25 cellular contexts compared by ENCODE assay signal in the genomic region with DNA sequence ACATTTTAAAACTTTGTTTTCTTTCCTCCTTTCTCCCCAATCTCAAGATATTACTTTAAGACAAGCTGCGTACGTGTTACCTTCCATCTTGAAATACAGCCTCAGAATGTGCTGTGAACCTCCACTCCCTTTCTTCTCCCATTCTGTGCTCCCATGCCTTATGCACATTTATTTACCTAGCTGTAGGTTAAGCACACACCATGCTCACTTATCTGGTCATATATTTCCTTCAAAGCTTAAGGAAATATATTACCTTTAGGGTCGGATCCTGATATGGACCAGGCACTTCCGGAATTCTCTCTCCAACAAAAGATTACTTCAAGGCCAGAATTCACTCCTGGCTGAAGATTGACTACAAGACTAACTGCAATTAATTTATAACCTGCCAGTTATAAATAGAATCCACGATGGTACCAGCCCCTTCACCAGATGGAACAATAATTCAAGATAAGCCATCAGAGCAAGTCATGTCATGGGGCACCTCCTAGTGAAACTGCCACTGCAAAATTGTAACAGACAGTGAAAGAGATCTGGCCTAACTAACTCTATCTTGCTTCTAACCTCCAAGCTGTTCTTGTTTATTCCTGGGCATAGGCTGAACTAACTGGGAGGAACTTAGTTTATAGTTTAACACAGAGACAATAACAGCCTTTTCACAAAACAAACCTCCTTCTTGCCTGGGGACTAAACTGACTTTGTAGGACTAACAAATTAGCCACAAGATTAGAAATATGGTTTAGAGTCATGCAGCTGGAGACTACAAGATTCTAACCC. TPM values are rescaled to one million over a fixed set of nuclear protein-coding genes. Genes with fewer than 3 reads are reported as not detected.
DNase-seq lines count a peak whose midpoint lies in the region; ATAC-seq and TF ChIP-seq lines count a peak whose summit lies in the region.
"Had no signal": no experiment of that assay in that cellular context is flagged by ENCODE, and none has a peak within 500 bp of the region (broad histone marks: within the 10 kb centered on the region; RNA-seq: fewer than 3 reads in every experiment).

No MANE protein-coding gene starts in this region.

- H3K27ac Mint-ChIP-seq in GM23338 (peak overlapping the region; percentile 61), WTC11 (peak overlapping the region; percentile 63; the same call in 1 of the 2 replicates), neural progenitor cell (peak overlapping the region; percentile 39)
- no peak overlapping the region for H3K27ac Mint-ChIP-seq in activated T-cell treated with anti-CD3 and anti-CD28 coated beads, Interleukin-2, amount 50 U/mL, for 72 hours
- H3K27ac Mint-ChIP-seq: CD8-positive, alpha-beta T cell; HFFc6 had no signal

- H3K4me2 ChIP-seq in GM23338 = peak overlapping the region; percentile 8; the same call in 1 of the 2 replicates
- H3K4me2 ChIP-seq in neural progenitor cell = peak overlapping the region; percentile 75
- no peak overlapping the region for H3K4me2 ChIP-seq in MM.1S (ENCODE audit: low read depth, low read length)
- H3K4me2 ChIP-seq: KMS-11 had no signal

- no peaks in the 10 kb centered on the region for H3F3A ChIP-seq in GM23338 (replicated peaks; ENCODE audit: low read depth)
- H3F3A ChIP-seq in neural progenitor cell (ENCODE audit: low read depth) = peaks cover 30% of the 10 kb centered on the region
- H3F3A ChIP-seq in MM.1S (ENCODE audit: insufficient read depth, low read length) = no peaks in the 10 kb centered on the region

- intact Hi-C loops in sciatic nerve (cut with DNase I) = no loop called here

- H3K36me3 Mint-ChIP-seq in GM23338 (ENCODE audit: low read depth) = no peaks in the 10 kb centered on the region
- H3K36me3 Mint-ChIP-seq in WTC11 = no peaks in the 10 kb centered on the region
- no peaks in the 10 kb centered on the region for H3K36me3 Mint-ChIP-seq in neural progenitor cell
- no peaks in the 10 kb centered on the region for H3K36me3 Mint-ChIP-seq in activated T-cell treated with anti-CD3 and anti-CD28 coated beads, Interleukin-2, amount 50 U/mL, for 72 hours (ENCODE audit: insufficient read depth in 2 of 2)
- H3K36me3 Mint-ChIP-seq: CD8-positive, alpha-beta T cell had no signal

- DNase-seq in GM23338 (ENCODE audit: low spot score) (no peak), WTC11 (ENCODE audit: low spot score) (no peak), neural progenitor cell (ENCODE audit: low spot score) (no peak), MM.1S (no peak), SHP77 treated with DMSO at 0.1 percent for 48 hours (lab: John Stamatoyannopoulos, UW) (no peak), sciatic nerve (ENCODE audit: low spot score) (no peak)
- DNase-seq in activated T-cell treated with anti-CD3 and anti-CD28 coated beads, Interleukin-2, amount 50 U/mL, for 72 hours = no peak
- DNase-seq: AML-193; C1 segment of cervical spinal cord; Calu3; CD8-positive, alpha-beta T cell; H7; HFFc6; MV-4-11; NCI-H1105 treated with DMSO at 0.1 percent for 48 hours; NCI-H2081; NCI-H2171; NCI-H345; NCI-H524 treated with DMSO at 0.1 percent for 48 hours; NCI-H82 had no signal

- H3K27ac ChIP-seq in GM23338 (ENCODE audit: low read depth) (no peak overlapping the region), iPS-18a (ENCODE audit: low read length) (peak overlapping the region; percentile 4), neural progenitor cell (peak overlapping the region; percentile 78), MM.1S (ENCODE audit: low read length) (no peak overlapping the region)
- H3K27ac ChIP-seq: KMS-11 had no signal

- H3K79me2 ChIP-seq in GM23338 (replicated peaks; ENCODE audit: insufficient read depth) = no peaks in the 10 kb centered on the region
- no peaks in the 10 kb centered on the region for H3K79me2 ChIP-seq in neural progenitor cell (ENCODE audit: low read depth)
- H3K79me2 ChIP-seq in MM.1S (ENCODE audit: low read length) = no peaks in the 10 kb centered on the region

- TF ChIP-seq CTCF in GM23338 (conservative IDR thresholded peaks at IDR 0.05; ENCODE audit: low read depth in 2 of 2) = no peak
- no peak for TF ChIP-seq CTCF in WTC11 (IDR thresholded peaks at IDR 0.05)
- TF ChIP-seq CTCF in neural progenitor cell (IDR thresholded peaks at IDR 0.05) = no peak
- no peak for TF ChIP-seq CTCF in MM.1S (IDR thresholded peaks at IDR 0.05; ENCODE audit: low read length)

- peaks cover 26% of the 10 kb centered on the region for H3K4me1 ChIP-seq in GM23338 (ENCODE audit: insufficient read depth)
- H3K4me1 ChIP-seq in iPS-18a (ENCODE audit: control insufficient read depth, low read depth, low read length) = peaks cover 46% of the 10 kb centered on the region
- peaks cover 34% of the 10 kb centered on the region for H3K4me1 ChIP-seq in neural progenitor cell
- no peaks in the 10 kb centered on the region for H3K4me1 ChIP-seq in MM.1S (ENCODE audit: low read length)

- H3K27me3 Mint-ChIP-seq in GM23338 (ENCODE audit: insufficient read depth, low read depth, poor library complexity) (peaks cover 7% of the 10 kb centered on the region), WTC11 (ENCODE audit: low read depth) (no peaks in the 10 kb centered on the region), neural progenitor cell (ENCODE audit: insufficient read depth, low read depth) (no peaks in the 10 kb centered on the region)
- peaks cover 34% of the 10 kb centered on the region for H3K27me3 Mint-ChIP-seq in activated T-cell treated with anti-CD3 and anti-CD28 coated beads, Interleukin-2, amount 50 U/mL, for 72 hours (ENCODE audit: low read depth)

- no peak overlapping the region for H3K9ac ChIP-seq in iPS-18a (ENCODE audit: low read length)
- no peak overlapping the region for H3K9ac ChIP-seq in neural progenitor cell
- H3K9ac ChIP-seq in MM.1S (ENCODE audit: low read length) = no peak overlapping the region
- H3K9ac ChIP-seq: KMS-11 had no signal

- H3K36me3 ChIP-seq in GM23338 (ENCODE audit: insufficient read depth) (no peaks in the 10 kb centered on the region), iPS-18a (ENCODE audit: control insufficient read depth, low read depth, low read length) (no peaks in the 10 kb centered on the region), neural progenitor cell (no peaks in the 10 kb centered on the region), MM.1S (replicated peaks; ENCODE audit: insufficient read depth, low read length) (no peaks in the 10 kb centered on the region)

- H2AFZ ChIP-seq in GM23338 (peak overlapping the region; percentile 53; the same call in 1 of the 2 replicates), neural progenitor cell (replicated peaks) (peak overlapping the region; percentile 69), MM.1S (ENCODE audit: low read length) (no peak overlapping the region)

- H3K9me3 ChIP-seq in iPS-18a (ENCODE audit: control insufficient read depth, low read depth, low read length) (no peaks in the 10 kb centered on the region), neural progenitor cell (ENCODE audit: low read depth) (no peaks in the 10 kb centered on the region), MM.1S (replicated peaks; ENCODE audit: insufficient read depth, low read length) (no peaks in the 10 kb centered on the region)

- H3K4me3 ChIP-seq in GM23338 (no peak overlapping the region), iPS-18a (ENCODE audit: low read length) (peak overlapping the region; percentile 1), neural progenitor cell (peak overlapping the region; percentile 22), MM.1S (ENCODE audit: low read length) (no peak overlapping the region)

- H4K20me1 ChIP-seq in GM23338 (replicated peaks; ENCODE audit: insufficient read depth) (no peaks in the 10 kb centered on the region), neural progenitor cell (ENCODE audit: low read depth) (no peaks in the 10 kb centered on the region), MM.1S (ENCODE audit: insufficient read depth, low read length) (no peaks in the 10 kb centered on the region)

- H3K4me1 Mint-ChIP-seq in GM23338 (peaks cover 42% of the 10 kb centered on the region), WTC11 (peaks cover 34% of the 10 kb centered on the region), neural progenitor cell (peaks cover 28% of the 10 kb centered on the region)
- no peaks in the 10 kb centered on the region for H3K4me1 Mint-ChIP-seq in activated T-cell treated with anti-CD3 and anti-CD28 coated beads, Interleukin-2, amount 50 U/mL, for 72 hours (ENCODE audit: low read depth)

- H3K4me3 Mint-ChIP-seq in GM23338 (peak overlapping the region; percentile 19; the same call in 1 of the 3 replicates), WTC11 (no peak overlapping the region), neural progenitor cell (no peak overlapping the region)
- H3K4me3 Mint-ChIP-seq in activated T-cell treated with anti-CD3 and anti-CD28 coated beads, Interleukin-2, amount 50 U/mL, for 72 hours = no peak overlapping the region
- H3K4me3 Mint-ChIP-seq: CD8-positive, alpha-beta T cell; HFFc6 had no signal

- ATAC-seq in GM23338 (no peak), WTC11 (no peak), sciatic nerve (no peak)
- ATAC-seq in activated T-cell treated with anti-CD3 and anti-CD28 coated beads, Interleukin-2, amount 50 U/mL, for 72 hours (replicated peaks in 1 of 2) = no peak
- ATAC-seq: CD8-positive, alpha-beta T cell; Right ventricle myocardium inferior had no signal

- H3K27me3 ChIP-seq in GM23338 (ENCODE audit: insufficient read depth) = no peaks in the 10 kb centered on the region
- H3K27me3 ChIP-seq in iPS-18a (ENCODE audit: control insufficient read depth, insufficient read depth, low read length) = no peaks in the 10 kb centered on the region
- no peaks in the 10 kb centered on the region for H3K27me3 ChIP-seq in neural progenitor cell
- no peaks in the 10 kb centered on the region for H3K27me3 ChIP-seq in MM.1S (replicated peaks; ENCODE audit: insufficient read depth, low read length)

- POLR2A ChIA-PET in WTC11 (lab: Charles Lee) = no interaction called here

- H3K9me2 ChIP-seq in GM23338 (ENCODE audit: insufficient read depth) = peaks cover 10% of the 10 kb centered on the region
- no peaks in the 10 kb centered on the region for H3K9me2 ChIP-seq in MM.1S (replicated peaks; ENCODE audit: insufficient read depth, low read length)

- no peaks in the 10 kb centered on the region; the same call in 2 of the 3 replicates for H3K9me3 Mint-ChIP-seq in GM23338
- H3K9me3 Mint-ChIP-seq in WTC11 = no peaks in the 10 kb centered on the region
- no peaks in the 10 kb centered on the region for H3K9me3 Mint-ChIP-seq in neural progenitor cell
- H3K9me3 Mint-ChIP-seq in activated T-cell treated with anti-CD3 and anti-CD28 coated beads, Interleukin-2, amount 50 U/mL, for 72 hours = no peaks in the 10 kb centered on the region
- H3K9me3 Mint-ChIP-seq: CD8-positive, alpha-beta T cell had no signal

- CTCF ChIA-PET in WTC11 (lab: Charles Lee) = no interaction called here

RNA-seq across cellular contexts. Expression of a gene that starts 47.5 kb away (rescaled TPM):
- total RNA-seq in GM23338 (2014; rRNA removed; shearing (Covaris generic)) = not detected in 2 replicates
- 0.45 TPM in 1 of 2 replicates, not detected in the other for polyA plus RNA-seq in GM23338 (2016; fragmentation: Nextera tagmentation; extraction: Ambion mirVana)
- not detected in 3 replicates for total RNA-seq in WTC11 (2021)
- total RNA-seq in neural progenitor cell (ENCODE audit: low replicate concordance) = 0.22 TPM in 1 of 2 replicates, not detected in the other
- total RNA-seq in activated T-cell treated with anti-CD3 and anti-CD28 coated beads, Interleukin-2, amount 50 U/mL, for 72 hours = under 1 TPM; 0.35 to 0.43 TPM
- not detected for total RNA-seq in sciatic nerve
- total RNA-seq: A172; CD8-positive, alpha-beta T cell; H7; HFFc6; Right ventricle myocardium inferior; SK-MEL-5 had no signal

Comparison
In these comparisons a context has a peak if more than half of its experiments do, and no peak if none do; other contexts are left out.
1. H3K27ac ChIP-seq: peak in iPS-18a (single experiment) and neural progenitor cell (single experiment); none in GM23338 (single experiment) and MM.1S (single experiment).
2. H3K4me3 ChIP-seq: peak in iPS-18a (single experiment) and neural progenitor cell (single experiment); none in GM23338 (single experiment) and MM.1S (single experiment).